In genomic region chr3:123483146-123483545, GRCh38 we compare ENCODE assay signal across 11 cellular contexts. TPM values are rescaled to one million over a fixed set of nuclear protein-coding genes. Genes with fewer than 3 reads are reported as not detected.
"Had no signal": no experiment of that assay in that cellular context is flagged by ENCODE, and none has a peak within 500 bp of the region (broad histone marks: within the 10 kb centered on the region; RNA-seq: fewer than 3 reads in every experiment).

No MANE protein-coding gene starts in this region.

- H3K4me2 ChIP-seq: KMS-11 had no signal

- H3K9ac ChIP-seq: GM23248, KMS-11 had no signal

- H2AFZ ChIP-seq: GM23248 had no signal

- H3K4me3 ChIP-seq: GM23248 had no signal

- ATAC-seq: HepG2 had no signal

- DNase-seq: GM23248, GOT3, H9, HCEC 1CT, Karpas-422, KBM-7 had no signal

- FAIRE-seq: H54, HepG2 had no signal

- H3K27ac ChIP-seq: GM23248, HL-60, KMS-11 had no signal

RNA-seq across cellular contexts. Expression of gene ADCY5, which starts 34.3 kb away (rescaled TPM):
- total RNA-seq: HepG2 had no signal
- polyA plus RNA-seq: HepG2, IgD-negative memory B cell had no signal
